ENCODE assay signal across 8 cellular contexts in the genomic region with DNA sequence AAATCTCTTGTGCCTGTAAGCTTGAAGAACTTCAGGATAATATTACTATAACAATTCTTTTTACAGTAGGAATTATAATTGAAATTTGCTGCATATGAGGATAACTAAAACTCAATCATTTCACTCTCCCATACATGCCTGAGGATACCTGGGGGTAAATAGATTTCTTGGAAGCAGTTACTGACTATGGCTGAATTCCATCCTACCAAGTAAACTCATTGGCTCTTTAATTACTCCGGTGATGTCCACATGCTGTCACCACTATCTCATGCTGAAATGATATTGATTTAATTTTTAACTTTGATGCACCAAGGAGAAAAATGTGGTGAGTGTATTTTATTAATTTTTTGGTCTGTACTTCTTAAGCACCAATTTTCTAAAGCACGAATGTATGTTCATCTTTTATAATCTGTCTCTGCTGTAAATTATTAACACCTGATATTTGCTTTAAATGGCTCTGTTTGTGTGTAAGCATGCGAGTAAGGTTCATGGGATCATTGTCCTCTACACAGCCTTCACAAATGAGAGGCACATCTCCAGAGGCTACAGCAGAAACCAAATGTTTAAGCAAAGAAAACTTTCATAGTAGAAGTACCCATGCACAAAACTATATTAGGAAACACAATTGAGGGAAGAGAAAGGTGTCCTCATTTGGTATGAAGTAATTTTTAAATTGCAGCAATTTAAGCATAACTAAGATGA.
"Had no signal": no experiment of that assay in that cellular context is flagged by ENCODE, and none has a peak within 500 bp of the region (broad histone marks: within the 10 kb centered on the region; RNA-seq: fewer than 3 reads in every experiment).

No MANE protein-coding gene starts in this region.

- FAIRE-seq: H1, H54, HTR-8/SVneo had no signal

- DNase-seq: H9, HCEC 1CT, KBM-7 had no signal

- H3K27me3 Mint-ChIP-seq: IgD-negative memory B cell had no signal

- H3K4me3 Mint-ChIP-seq: GM23338, H9, IgD-negative memory B cell had no signal

- H3K36me3 Mint-ChIP-seq: IgD-negative memory B cell had no signal

- H3K9me3 Mint-ChIP-seq: GM23338, H9, IgD-negative memory B cell had no signal

- H3K4me3 ChIP-seq: GM23338 had no signal

- H3K27ac Mint-ChIP-seq: IgD-negative memory B cell had no signal

- H3K4me2 ChIP-seq: GM23338 had no signal

- H3K4me1 Mint-ChIP-seq: IgD-negative memory B cell had no signal
